In genomic region chr13:72728290-72728605, GRCh38 we compare ENCODE assay signal across 8 cellular contexts. TPM values are rescaled to one million over a fixed set of nuclear protein-coding genes. Genes with fewer than 3 reads are reported as not detected.
DNase-seq lines count a peak whose midpoint lies in the region; ATAC-seq and TF ChIP-seq lines count a peak whose summit lies in the region.

No MANE protein-coding gene starts in this region.

- TF ChIP-seq CTCF in GM12865 (IDR thresholded peaks at IDR 0.05; ENCODE audit: insufficient read depth, low read depth, low read length, missing control alignments) (no peak), RWPE1 (conservative IDR thresholded peaks at IDR 0.05; ENCODE audit: low read depth) (no peak), fibroblast of mammary gland (conservative IDR thresholded peaks at IDR 0.05; ENCODE audit: control insufficient read depth, insufficient read depth, low read depth, low read length) (no peak), gastrocnemius medialis (IDR thresholded peaks at IDR 0.05 in 4 of 5, conservative IDR thresholded peaks at IDR 0.05 in 1 of 5) (no peak)

- CTCF ChIA-PET in RWPE1 (lab: Yijun Ruan, JAX): no interaction called here

- DNase-seq in GM12865 (ENCODE audit: low read depth) (no peak), RWPE1 (ENCODE audit: low spot score) (no peak), fibroblast of mammary gland (ENCODE audit: low read depth) (no peak), gastrocnemius medialis (no peak), erythroblast (lab: John Stamatoyannopoulos, UW) (no peak)
- DNase-seq in central memory CD4-positive, alpha-beta T cell: no peak

- no peaks in the 10 kb centered on the region for H3K36me3 ChIP-seq in gastrocnemius medialis

- no peaks in the 10 kb centered on the region for H3K9me3 ChIP-seq in gastrocnemius medialis

- intact Hi-C loops in gastrocnemius medialis (cut with DNase I; ENCODE audit: low total_unique reads): no loop called here

- in situ Hi-C loops in gastrocnemius medialis (cut with MboI; ENCODE audit: low sequenced_read_pairs in 4 of 4): loop anchor here in 1 of 4 donors (5.0 kb wide), 1 partner anchor 54 kb away; the partner anchor contains the start of genes DIS3 and PIBF1

- ATAC-seq in gastrocnemius medialis: peak in 1 of 2 donors; percentile 4
- no peak for ATAC-seq in GM18909 (IDR thresholded peaks at IDR 0.05; ENCODE audit: poor library complexity, unreplicated experiment)
- no peak for ATAC-seq in HG02938 (IDR thresholded peaks at IDR 0.05; ENCODE audit: unreplicated experiment)

- peaks cover 8 to 18% of the 10 kb centered on the region in 2 donors for H3K4me1 ChIP-seq in gastrocnemius medialis

- POLR2A ChIA-PET in RWPE1 (lab: Yijun Ruan, JAX; ENCODE audit: low non-redundant PET): interaction anchor here (0.6 kb wide), 1 partner anchor 331 kb away, joined by 3 read pairs; the partner anchor contains the start of gene KLF5

- H3K27ac ChIP-seq in RWPE1 (peak overlapping the region; percentile 81), gastrocnemius medialis (peak overlapping the region; percentile 70 to 81 (median 76))

- TF ChIP-seq POLR2A in gastrocnemius medialis (IDR thresholded peaks at IDR 0.05): no peak
- TF ChIP-seq POLR2A in erythroblast (IDR thresholded peaks at IDR 0.05; ENCODE audit: low read length): no peak

- no peaks in the 10 kb centered on the region for H3K27me3 ChIP-seq in gastrocnemius medialis

- peak overlapping the region; percentile 83 for H3K4me3 ChIP-seq in GM12865 (ENCODE audit: low read depth, low read length)
- peak overlapping the region; percentile 98 for H3K4me3 ChIP-seq in fibroblast of mammary gland (ENCODE audit: control insufficient read depth, low read depth, low read length)
- H3K4me3 ChIP-seq in gastrocnemius medialis: peak overlapping the region; percentile 75 to 90 (median 82)

RNA-seq across cellular contexts. Expression of gene BORA, which starts 0.5 kb away (rescaled TPM):
- 1 to 10 TPM in 3 of 4 donors, under 1 TPM in 1; 0.97 to 4.0 (median 1.4) TPM for total RNA-seq in gastrocnemius medialis

RNA-seq across cellular contexts. Expression of gene MZT1, which starts 0.8 kb away (rescaled TPM):
- total RNA-seq in gastrocnemius medialis: 10 to 100 TPM in 2 of 4 donors, 1 to 10 TPM in 2; 7.7 to 17.0 (median 10.7) TPM

RNA-seq across cellular contexts. Expression of gene DIS3, which starts 53.5 kb away (rescaled TPM):
- 10 to 100 TPM; 11.6 to 17.6 (median 17.0) TPM for total RNA-seq in gastrocnemius medialis

RNA-seq across cellular contexts. Expression of gene PIBF1, which starts 53.7 kb away (rescaled TPM):
- 1 to 10 TPM; 5.3 to 10.0 (median 7.4) TPM for total RNA-seq in gastrocnemius medialis
